In genomic region chr16:46688101-46688656, GRCh38 we compare ENCODE assay signal across 2 cellular contexts.
TF ChIP-seq lines count a peak whose summit lies in the region.

No MANE protein-coding gene starts in this region.

TF ChIP-seq in SK-N-SH treated with all-trans-retinoic acid at 6 μM for 48 hours, 23 proteins besides CTCF, POLR2A, EP300 and RAD21 (continued from another document):
- TF ChIP-seq TSHZ2 (CRISPR knock-in tag; IDR thresholded peaks at IDR 0.05), result no peak

TF ChIP-seq in HepG2, 621 proteins besides CTCF, POLR2A, EP300 and RAD21 (continued from another document and continues in another):
- TF ChIP-seq SNAPC4 (CRISPR knock-in tag; IDR thresholded peaks at IDR 0.05) (no peak), ZNF138 (CRISPR knock-in tag; IDR thresholded peaks at IDR 0.05; ENCODE audit: low read depth) (no peak), MTA3 (CRISPR knock-in tag; IDR thresholded peaks at IDR 0.05) (no peak), ZNF572 (CRISPR knock-in tag; IDR thresholded peaks at IDR 0.05) (peak; percentile 87; the same call in 1 of the 2 replicates), MNT (IDR thresholded peaks at IDR 0.05) (no peak), ARID2 (CRISPR knock-in tag; IDR thresholded peaks at IDR 0.05; ENCODE audit: borderline replicate concordance) (no peak), CHD2 (IDR thresholded peaks at IDR 0.05; ENCODE audit: low read depth, low read length) (0 out of 2 replicates have a peak, but pooled peaks have one; percentile 20), MAX (IDR thresholded peaks at IDR 0.05) (no peak), WIZ (CRISPR knock-in tag; IDR thresholded peaks at IDR 0.05) (no peak), IKZF4 (CRISPR knock-in tag; IDR thresholded peaks at IDR 0.05; ENCODE audit: borderline replicate concordance, low read depth, not compliant biosample characterization) (no peak), NKX3-1 (CRISPR knock-in tag; IDR thresholded peaks at IDR 0.05) (no peak), CAMTA2 (CRISPR knock-in tag; IDR thresholded peaks at IDR 0.05; ENCODE audit: borderline replicate concordance) (no peak), ZNF230 (CRISPR knock-in tag; IDR thresholded peaks at IDR 0.05) (0 out of 2 replicates have a peak, but pooled peaks have one; percentile 55), NCOR1 (IDR thresholded peaks at IDR 0.05; ENCODE audit: borderline replicate concordance, low read length) (peak; percentile 35; the same call in 1 of the 2 replicates), NFAT5 (CRISPR knock-in tag; IDR thresholded peaks at IDR 0.05) (no peak), GATA4 (IDR thresholded peaks at IDR 0.05; ENCODE audit: borderline replicate concordance, low read depth) (no peak), PHF21A (CRISPR knock-in tag; IDR thresholded peaks at IDR 0.05) (no peak), ZMYM3 (CRISPR knock-in tag; IDR thresholded peaks at IDR 0.05) (no peak), ZNF431 (CRISPR knock-in tag; IDR thresholded peaks at IDR 0.05; ENCODE audit: borderline replicate concordance, low read depth) (no peak), SP1 (IDR thresholded peaks at IDR 0.05) (no peak), SP1 (CRISPR knock-in tag; IDR thresholded peaks at IDR 0.05) (no peak), DNMT1 (CRISPR knock-in tag; IDR thresholded peaks at IDR 0.05) (no peak), REPIN1 (CRISPR knock-in tag; IDR thresholded peaks at IDR 0.05; ENCODE audit: borderline replicate concordance, low read depth) (no peak), ZBTB8A (CRISPR knock-in tag; IDR thresholded peaks at IDR 0.05; ENCODE audit: borderline replicate concordance, low read depth) (no peak), ZBTB4 (CRISPR knock-in tag; IDR thresholded peaks at IDR 0.05; ENCODE audit: borderline replicate concordance) (no peak), MED13 (CRISPR knock-in tag; IDR thresholded peaks at IDR 0.05) (no peak), MTA1 (CRISPR knock-in tag; IDR thresholded peaks at IDR 0.05; ENCODE audit: borderline replicate concordance) (no peak), ZNF790 (CRISPR knock-in tag; IDR thresholded peaks at IDR 0.05; ENCODE audit: borderline replicate concordance) (no peak), SIN3B (IDR thresholded peaks at IDR 0.05; ENCODE audit: low read length) (no peak), ZSCAN21 (CRISPR knock-in tag; IDR thresholded peaks at IDR 0.05; ENCODE audit: borderline replicate concordance) (peak; percentile 6; the same call in 1 of the 2 replicates), ZNF552 (CRISPR knock-in tag; IDR thresholded peaks at IDR 0.05; ENCODE audit: borderline replicate concordance) (peak; percentile 63; the same call in 1 of the 2 replicates), ZBTB10 (CRISPR knock-in tag; IDR thresholded peaks at IDR 0.05; ENCODE audit: borderline replicate concordance) (0 out of 2 replicates have a peak, but pooled peaks have one; percentile 5), BCL6 (CRISPR knock-in tag; IDR thresholded peaks at IDR 0.05) (peak; percentile 83), MXD1 (CRISPR knock-in tag; IDR thresholded peaks at IDR 0.05) (no peak), EEA1 (CRISPR knock-in tag; IDR thresholded peaks at IDR 0.05; ENCODE audit: borderline replicate concordance) (no peak), NFKB2 (CRISPR knock-in tag; IDR thresholded peaks at IDR 0.05; ENCODE audit: borderline replicate concordance) (no peak), ARID3A (IDR thresholded peaks at IDR 0.05; ENCODE audit: low read depth, low read length) (no peak), MYPOP (CRISPR knock-in tag; IDR thresholded peaks at IDR 0.05) (peak; percentile 27; the same call in 1 of the 2 replicates)
